Comparison of ENCODE assay signal across 11 cellular contexts in genomic region chr2:190340369-190340768, GRCh38. TPM values are rescaled to one million over a fixed set of nuclear protein-coding genes. Genes with fewer than 3 reads are reported as not detected.
DNase-seq lines count a peak whose midpoint lies in the region; ATAC-seq, FAIRE-seq and TF ChIP-seq lines count a peak whose summit lies in the region.
"Had no signal": no experiment of that assay in that cellular context is flagged by ENCODE, and none has a peak within 500 bp of the region (broad histone marks: within the 10 kb centered on the region; RNA-seq: fewer than 3 reads in every experiment).

No MANE protein-coding gene starts in this region.

- TF ChIP-seq POLR2A in HepG2 (IDR thresholded peaks at IDR 0.05; ENCODE audit: insufficient read depth in 1 of 2, low read depth in 2 of 2, low read length in 2 of 2) (no peak), right lobe of liver (IDR thresholded peaks at IDR 0.05) (no peak), H1 (IDR thresholded peaks at IDR 0.05; ENCODE audit: control extremely low read depth in 1 of 2, low read depth in 2 of 2, low read length in 2 of 2) (no peak), upper lobe of left lung (IDR thresholded peaks at IDR 0.05) (no peak)

- H3K79me1 ChIP-seq in H1 (ENCODE audit: low read depth, low read length), result no peaks in the 10 kb centered on the region

- H3K27ac ChIP-seq in HepG2 (ENCODE audit: extremely low read length, insufficient read depth, low read length) (no peak overlapping the region), right lobe of liver (no peak overlapping the region), H1 (ENCODE audit: low read depth, low read length) (no peak overlapping the region), upper lobe of left lung (no peak overlapping the region)

- H3K9ac ChIP-seq in HepG2 (ENCODE audit: insufficient read depth, low read depth, low read length), result no peak overlapping the region
- no peak overlapping the region for H3K9ac ChIP-seq in H1 (replicated peaks in 1 of 4; ENCODE audit: extremely low read depth in 1 of 4, low read depth in 3 of 4, low read length in 3 of 4)

- no peak for TF ChIP-seq RAD21 in HepG2 (CRISPR knock-in tag; IDR thresholded peaks at IDR 0.05)
- TF ChIP-seq RAD21 in H1 (IDR thresholded peaks at IDR 0.05 in 1 of 2, conservative IDR thresholded peaks at IDR 0.05 in 1 of 2; ENCODE audit: low read depth in 2 of 2, low read length in 2 of 2), result no peak

- no peak overlapping the region for H4K8ac ChIP-seq in H1 (ENCODE audit: extremely low read depth, insufficient read depth, low read length)

- H2BK12ac ChIP-seq in H1 (ENCODE audit: low read depth, low read length), result no peak overlapping the region

- TF ChIP-seq EP300 in HepG2 (IDR thresholded peaks at IDR 0.05; ENCODE audit: low read depth in 2 of 2, low read length in 2 of 2) (no peak), HepG2 (CRISPR knock-in tag; IDR thresholded peaks at IDR 0.05; ENCODE audit: borderline replicate concordance) (no peak), H1 (IDR thresholded peaks at IDR 0.05; ENCODE audit: borderline replicate concordance in 1 of 2, low read depth in 2 of 2, low read length in 2 of 2) (no peak), upper lobe of left lung (IDR thresholded peaks at IDR 0.05) (no peak)

- H3K23me2 ChIP-seq in H1 (ENCODE audit: low read depth, low read length), result peaks cover 10% of the 10 kb centered on the region; the same call in 1 of the 2 replicates

- H2BK5ac ChIP-seq in H1 (ENCODE audit: low read depth, low read length), result no peak overlapping the region

- H3K9me3 ChIP-seq in HepG2 (ENCODE audit: low read length) (no peaks in the 10 kb centered on the region), right lobe of liver (no peaks in the 10 kb centered on the region), H1 (ENCODE audit: insufficient read depth in 2 of 2, low read depth in 1 of 2, low read length in 1 of 2) (no peaks in the 10 kb centered on the region), upper lobe of left lung (no peaks in the 10 kb centered on the region)

- H3K4ac ChIP-seq in H1 (replicated peaks; ENCODE audit: insufficient read length, low read depth, low read length), result no peak overlapping the region

- H3K27me3 ChIP-seq in HepG2 (ENCODE audit: control insufficient read depth in 1 of 2, insufficient read depth in 2 of 2, low read length in 2 of 2), result no peaks in the 10 kb centered on the region
- H3K27me3 ChIP-seq in right lobe of liver, result no peaks in the 10 kb centered on the region
- H3K27me3 ChIP-seq in H1 (replicated peaks in 1 of 4; ENCODE audit: control insufficient read depth in 3 of 4, extremely low read depth in 1 of 4, insufficient read depth in 3 of 4, low read length in 3 of 4), result peaks cover 0 to 15% (median 8%) of the 10 kb centered on the region in 4 experiments; a peak in 5 of 7 replicates
- H3K27me3 ChIP-seq in upper lobe of left lung, result no peaks in the 10 kb centered on the region

- peak; percentile 77 for DNase-seq in HepG2 (ENCODE audit: low spot score)
- DNase-seq in right lobe of liver, result no peak
- DNase-seq in NCI-H460 (ENCODE audit: extremely low read depth, low read depth), result peak; percentile 21
- peak in 1 of 2 experiments; percentile 54 for DNase-seq in H1 (ENCODE audit: low read depth in 1 of 2, low spot score in 2 of 2)
- no peak for DNase-seq in AG20443 (ENCODE audit: low spot score)
- DNase-seq in immature natural killer cell, result no peak
- DNase-seq in T-helper 1 cell, result no peak
- no peak for DNase-seq in upper lobe of left lung
- DNase-seq: naive thymus-derived CD8-positive, alpha-beta T cell; trophoblast cell had no signal

- H3K4me1 Mint-ChIP-seq in immature natural killer cell, result peaks cover 17 to 26% of the 10 kb centered on the region in 2 donors

- TF ChIP-seq CTCF in HepG2 (CRISPR knock-in tag; IDR thresholded peaks at IDR 0.05) (no peak), right lobe of liver (IDR thresholded peaks at IDR 0.05) (no peak), H1 (IDR thresholded peaks at IDR 0.05; ENCODE audit: control extremely low read depth in 1 of 3, insufficient read depth in 1 of 3, low read depth in 1 of 3, low read length in 3 of 3) (no peak), upper lobe of left lung (IDR thresholded peaks at IDR 0.05) (no peak)

- no peaks in the 10 kb centered on the region for H3K9me3 Mint-ChIP-seq in immature natural killer cell
- H3K9me3 Mint-ChIP-seq: naive thymus-derived CD8-positive, alpha-beta T cell had no signal

- H2AFZ ChIP-seq in HepG2 (ENCODE audit: low read length) (no peak overlapping the region), H1 (ENCODE audit: low read length) (no peak overlapping the region)

- H3K23ac ChIP-seq in H1 (ENCODE audit: insufficient read length), result no peak overlapping the region

- peaks cover 67% of the 10 kb centered on the region for H3K4me1 ChIP-seq in HepG2 (ENCODE audit: insufficient read depth, low read length)
- peaks cover 0 to 11% (median 0%) of the 10 kb centered on the region in 4 donors for H3K4me1 ChIP-seq in right lobe of liver
- H3K4me1 ChIP-seq in H1 (replicated peaks in 1 of 4; ENCODE audit: control insufficient read depth in 3 of 4, insufficient read depth in 4 of 4, low read length in 3 of 4), result 0 out of 7 replicates have a peak, but pooled peaks cover 0 to 7% (median 0%) of the 10 kb centered on the region in 4 experiments
- H3K4me1 ChIP-seq in upper lobe of left lung, result peaks cover 0 to 29% (median 14%) of the 10 kb centered on the region in 4 donors

- no peaks in the 10 kb centered on the region for H3K36me3 Mint-ChIP-seq in immature natural killer cell
- H3K36me3 Mint-ChIP-seq: CD14-positive monocyte; naive thymus-derived CD8-positive, alpha-beta T cell had no signal

- CTCF ChIA-PET in HepG2 (lab: Yijun Ruan, JAX; ENCODE audit: low intra/inter-chr PET ratio, low total read pairs) (no interaction called here), H1 (lab: Charles Lee; ENCODE audit: partially characterized antibody) (interaction anchor here (0.6 kb wide), 1 partner anchor 22 kb away, joined by 4 read pairs; no protein-coding TSS in a partner anchor)

- H4K20me1 ChIP-seq in HepG2 (ENCODE audit: insufficient read depth, low read length), result no peaks in the 10 kb centered on the region
- H4K20me1 ChIP-seq in H1 (replicated peaks in 1 of 2; ENCODE audit: control insufficient read depth in 1 of 2, insufficient read depth in 2 of 2, low read length in 2 of 2), result no peaks in the 10 kb centered on the region

- no peak overlapping the region for H4K91ac ChIP-seq in H1 (replicated peaks; ENCODE audit: insufficient read length, low read length)

- peaks cover 0 to 4% (median 2%) of the 10 kb centered on the region in 3 donors for H3K27me3 Mint-ChIP-seq in immature natural killer cell (ENCODE audit: low read depth in 3 of 3)
- H3K27me3 Mint-ChIP-seq: naive thymus-derived CD8-positive, alpha-beta T cell had no signal

- POLR2A ChIA-PET in HepG2 (lab: Yijun Ruan, JAX) (interaction anchor here (1.0 to 1.1 kb wide), 2 partner anchors 13 to 21 kb away, joined by 3 to 8 read pairs; partner anchors contain the start of gene HIBCH), H1 (lab: Charles Lee; ENCODE audit: partially characterized antibody) (interaction anchor here (0.8 kb wide), 1 partner anchor 12 kb away, joined by 3 read pairs; no protein-coding TSS in a partner anchor)

- no peak overlapping the region for H2BK20ac ChIP-seq in H1 (ENCODE audit: low read length)

- no peak overlapping the region for H3K14ac ChIP-seq in H1 (ENCODE audit: insufficient read length)

- H2BK15ac ChIP-seq in H1 (ENCODE audit: low read length), result no peak overlapping the region

- no peak overlapping the region for H3K4me3 Mint-ChIP-seq in immature natural killer cell
- H3K4me3 Mint-ChIP-seq: CD14-positive monocyte; naive thymus-derived CD8-positive, alpha-beta T cell had no signal

- H3K4me2 ChIP-seq in HepG2 (ENCODE audit: low read depth, low read length), result no peak overlapping the region
- no peak overlapping the region for H3K4me2 ChIP-seq in H1 (ENCODE audit: insufficient read depth in 1 of 2, low read depth in 2 of 2, low read length in 2 of 2)

- BruUV-seq in HepG2 (replicated peaks; lab: Mats Ljungman, UMichigan), result no TSS peak

- H2BK120ac ChIP-seq in H1 (replicated peaks; ENCODE audit: low read depth, low read length), result no peak overlapping the region

- H2AK5ac ChIP-seq in H1 (ENCODE audit: low read depth, low read length), result no peak overlapping the region

- H4K5ac ChIP-seq in H1 (ENCODE audit: insufficient read length, low read depth, low read length), result no peak overlapping the region

- FAIRE-seq in HepG2 (lab: Jason Lieb, UNC), result no peak
- peak; percentile 84 for FAIRE-seq in H1 (lab: Jason Lieb, UNC)

- ATAC-seq in HepG2 (no peak), right lobe of liver (no peak), upper lobe of left lung (ENCODE audit: low FRiP score in 2 of 2) (no peak)
- ATAC-seq: naive thymus-derived CD8-positive, alpha-beta T cell had no signal

- in situ Hi-C loops in HepG2 (cut with HindIII; ENCODE audit: extremely low pct_ligation_motif_present, low pct_unique_long_range_greater_than_20kb), result loop anchor here (25.0 kb wide), 1 partner anchor 172 kb away; no protein-coding TSS in a partner anchor

- no peak overlapping the region for H3K4me3 ChIP-seq in HepG2 (replicated peaks in 1 of 3; ENCODE audit: insufficient read depth in 1 of 3, low read depth in 2 of 3, low read length in 3 of 3)
- no peak overlapping the region for H3K4me3 ChIP-seq in right lobe of liver
- H3K4me3 ChIP-seq in H1 (ENCODE audit: extremely low read depth in 1 of 4, insufficient read depth in 2 of 4, low read depth in 3 of 4, low read length in 4 of 4), result no peak overlapping the region
- no peak overlapping the region for H3K4me3 ChIP-seq in upper lobe of left lung

- no peak overlapping the region for H3K18ac ChIP-seq in H1 (ENCODE audit: extremely low read depth, low read length)

- intact Hi-C loops in HepG2 (cut with micrococcal nuclease; ENCODE audit: unreplicated experiment) (loop anchor here (5.0 kb wide), 1 partner anchor 172 kb away; no protein-coding TSS in a partner anchor), right lobe of liver (cut with DNase I) (no loop called here)

- H3K36me3 ChIP-seq in HepG2 (replicated peaks in 1 of 2; ENCODE audit: control insufficient read depth in 1 of 2, insufficient read depth in 2 of 2, low read length in 2 of 2) (no peaks in the 10 kb centered on the region), right lobe of liver (no peaks in the 10 kb centered on the region), H1 (ENCODE audit: control insufficient read depth in 2 of 4, insufficient read depth in 4 of 4, low read length in 3 of 4) (no peaks in the 10 kb centered on the region), upper lobe of left lung (no peaks in the 10 kb centered on the region)

- no peak overlapping the region for H3K56ac ChIP-seq in H1 (replicated peaks; ENCODE audit: insufficient read length, low read depth, low read length)

- 40% methylated on average over 2 of the region's 2 CpGs for WGBS in HepG2 (ENCODE audit: low lambda C conversion rate)
- WGBS in right lobe of liver (ENCODE audit: insufficient coverage, low coverage, low lambda C conversion rate, missing lambda C conversion rate), result 55% methylated on average over 2 of the region's 2 CpGs
- WGBS in H1 (ENCODE audit: extremely low coverage in 1 of 2, insufficient coverage in 1 of 2, insufficient read length in 1 of 2, insufficient replicate concordance in 2 of 2, low coverage in 1 of 2, low lambda C conversion rate in 2 of 2, missing lambda C conversion rate in 1 of 2), 2 experiments, result 43% methylated on average over 2 of the region's 2 CpGs; no CpG with 5 or more reads in 1 of the 2 experiments
- WGBS in upper lobe of left lung, 2 donors, result 60 to 81% methylated on average over 2 of the region's 2 CpGs

- peak overlapping the region in 1 of 6 donors; percentile 55 for H3K27ac Mint-ChIP-seq in immature natural killer cell
- H3K27ac Mint-ChIP-seq: CD14-positive monocyte had no signal

- peaks cover 2% of the 10 kb centered on the region for H3K79me2 ChIP-seq in HepG2 (ENCODE audit: insufficient read depth, low read length)
- no peaks in the 10 kb centered on the region for H3K79me2 ChIP-seq in H1 (ENCODE audit: control insufficient read depth in 1 of 2, insufficient read depth in 2 of 2, low read length in 2 of 2)

RNA-seq across cellular contexts. Expression of gene INPP1, which starts 3.0 kb away (rescaled TPM):
- total RNA-seq in HepG2 (2016; rRNA removed; fragmentation: Illumina TruSeq; extraction: Trizol) (13.3 and 15.2 TPM in 2 replicates), right lobe of liver (10 to 100 TPM; 13.9 to 22.0 (median 14.7) TPM), upper lobe of left lung (10 to 100 TPM; 17.6 to 37.6 (median 26.9) TPM)
- total RNA-seq in HepG2 (2016; cell fraction: cytosol; rRNA removed; fragmentation: Illumina TruSeq; extraction: Trizol; ENCODE audit: low read depth), result 6.0 and 8.5 TPM in 2 replicates
- 11.4 and 14.0 TPM in 2 replicates for total RNA-seq in HepG2 (2016; cell fraction: insoluble cytoplasmic fraction; rRNA removed; fragmentation: Illumina TruSeq; extraction: Trizol)
- total RNA-seq in HepG2 (2016; cell fraction: membrane; rRNA removed; fragmentation: Illumina TruSeq; extraction: Trizol), result 12.0 and 14.5 TPM in 2 replicates
- 6.6 and 8.8 TPM in 2 replicates for total RNA-seq in HepG2 (2016; cell fraction: nucleus; rRNA removed; fragmentation: Illumina TruSeq; extraction: Trizol)
- polyA plus RNA-seq in HepG2 (2011; rRNA removed) (10.0 and 10.5 TPM in 2 replicates), H1 (2011; rRNA removed) (0.83 and 0.88 TPM in 2 replicates), immature natural killer cell (10 to 100 TPM in 2 of 3 donors, 1 to 10 TPM in 1; 7.6 to 19.3 (median 13.4) TPM)
- polyA plus RNA-seq in HepG2 (2011; cell fraction: cytosol; rRNA removed), result 5.7 and 7.3 TPM in 2 replicates
- 10.0 and 11.1 TPM in 2 replicates for polyA plus RNA-seq in HepG2 (2011; cell fraction: nucleus; rRNA removed)
- polyA plus RNA-seq in HepG2 (2012), result 23.9 and 28.9 TPM in 2 replicates
- polyA plus RNA-seq in HepG2 (2016; cell fraction: cytosol; fragmentation: Illumina TruSeq; extraction: Trizol; ENCODE audit: low read depth), result 7.9 and 9.4 TPM in 2 replicates
- 18.0 and 18.7 TPM in 2 replicates for polyA plus RNA-seq in HepG2 (2016; cell fraction: insoluble cytoplasmic fraction; fragmentation: Illumina TruSeq; extraction: Trizol; ENCODE audit: low read depth)
- polyA plus RNA-seq in HepG2 (2016; cell fraction: membrane; fragmentation: Illumina TruSeq; extraction: Trizol; ENCODE audit: low read depth), result 12.1 and 13.1 TPM in 2 replicates
- polyA plus RNA-seq in HepG2 (2016; cell fraction: nucleus; fragmentation: Illumina TruSeq; extraction: Trizol; ENCODE audit: insufficient read depth, low read depth), result 22.8 and 23.1 TPM in 2 replicates
- polyA minus RNA-seq in HepG2 (2011; rRNA and poly(A)+ RNA removed; ENCODE audit: low replicate concordance), result 4.8 and 5.3 TPM in 2 replicates
- 8.2 and 11.3 TPM in 2 replicates for polyA minus RNA-seq in HepG2 (2011; cell fraction: cytosol; rRNA and poly(A)+ RNA removed)
- 8.2 and 8.7 TPM in 2 replicates for polyA minus RNA-seq in HepG2 (2011; cell fraction: nucleus; rRNA and poly(A)+ RNA removed)
- 12.0 and 12.6 TPM in 2 replicates for total RNA-seq in NCI-H460 (2014; rRNA removed; shearing (Covaris generic))
- polyA plus RNA-seq in NCI-H460 (2014; cell fraction: nucleus; rRNA removed), result 2.2 and 6.6 TPM in 2 replicates
- 2.5 and 3.0 TPM in 2 replicates for total RNA-seq in H1 (2021; fragmentation: NEBNext Ultra II Directional; extraction: Animal tissue kit (Norgen Biotek cat#: 25700))
- 0.93 TPM for polyA plus RNA-seq in H1 (2011; cell fraction: cytosol; rRNA removed)
- polyA plus RNA-seq in H1 (2011; cell fraction: nucleus; rRNA removed), result 1.1 TPM
- polyA plus RNA-seq in H1 (2012, experiment 1 of 2), result 1.6 to 3.0 TPM (median 2.2 TPM) in 4 replicates
- 2.0 TPM for polyA plus RNA-seq in H1 (2012, experiment 2 of 2)
- 2.5 TPM for polyA plus RNA-seq in H1 (2013, experiment 1 of 2)
- polyA plus RNA-seq in H1 (2013, experiment 2 of 2), result 2.0 TPM
- polyA minus RNA-seq in H1 (2011; rRNA and poly(A)+ RNA removed), result 0.88 and 0.91 TPM in 2 replicates
- 1.4 TPM for polyA minus RNA-seq in H1 (2011; cell fraction: cytosol; rRNA and poly(A)+ RNA removed)
- 2.0 TPM for polyA minus RNA-seq in H1 (2011; cell fraction: nucleus; rRNA and poly(A)+ RNA removed)

RNA-seq across cellular contexts. Expression of gene HIBCH, which starts 20.7 kb away (rescaled TPM):
- total RNA-seq in HepG2 (2016; rRNA removed; fragmentation: Illumina TruSeq; extraction: Trizol) (49.5 and 67.0 TPM in 2 replicates), right lobe of liver (10 to 100 TPM; 20.1 to 93.6 (median 53.6) TPM), upper lobe of left lung (10 to 100 TPM; 10.1 to 24.2 (median 14.7) TPM)
- total RNA-seq in HepG2 (2016; cell fraction: cytosol; rRNA removed; fragmentation: Illumina TruSeq; extraction: Trizol; ENCODE audit: low read depth), result 9.9 and 10.7 TPM in 2 replicates
- total RNA-seq in HepG2 (2016; cell fraction: insoluble cytoplasmic fraction; rRNA removed; fragmentation: Illumina TruSeq; extraction: Trizol), result 46.9 and 68.2 TPM in 2 replicates
- total RNA-seq in HepG2 (2016; cell fraction: membrane; rRNA removed; fragmentation: Illumina TruSeq; extraction: Trizol), result 11.0 and 12.8 TPM in 2 replicates
- total RNA-seq in HepG2 (2016; cell fraction: nucleus; rRNA removed; fragmentation: Illumina TruSeq; extraction: Trizol), result 64.0 and 64.7 TPM in 2 replicates
- polyA plus RNA-seq in HepG2 (2011; rRNA removed) (17.8 and 18.8 TPM in 2 replicates), H1 (2011; rRNA removed) (4.7 and 7.5 TPM in 2 replicates), immature natural killer cell (10 to 100 TPM; 15.2 to 26.8 (median 21.4) TPM)
- polyA plus RNA-seq in HepG2 (2011; cell fraction: cytosol; rRNA removed), result 6.4 and 8.3 TPM in 2 replicates
- 14.6 and 25.8 TPM in 2 replicates for polyA plus RNA-seq in HepG2 (2011; cell fraction: nucleus; rRNA removed)
- polyA plus RNA-seq in HepG2 (2012), result 27.5 and 40.7 TPM in 2 replicates
- polyA plus RNA-seq in HepG2 (2016; cell fraction: cytosol; fragmentation: Illumina TruSeq; extraction: Trizol; ENCODE audit: low read depth), result 6.9 and 7.7 TPM in 2 replicates
- 63.7 and 68.2 TPM in 2 replicates for polyA plus RNA-seq in HepG2 (2016; cell fraction: insoluble cytoplasmic fraction; fragmentation: Illumina TruSeq; extraction: Trizol; ENCODE audit: low read depth)
- polyA plus RNA-seq in HepG2 (2016; cell fraction: membrane; fragmentation: Illumina TruSeq; extraction: Trizol; ENCODE audit: low read depth), result 9.3 and 9.4 TPM in 2 replicates
- polyA plus RNA-seq in HepG2 (2016; cell fraction: nucleus; fragmentation: Illumina TruSeq; extraction: Trizol; ENCODE audit: insufficient read depth, low read depth), result 45.2 and 47.6 TPM in 2 replicates
- 6.3 and 18.5 TPM in 2 replicates for polyA minus RNA-seq in HepG2 (2011; rRNA and poly(A)+ RNA removed; ENCODE audit: low replicate concordance)
- polyA minus RNA-seq in HepG2 (2011; cell fraction: cytosol; rRNA and poly(A)+ RNA removed), result 8.9 and 9.9 TPM in 2 replicates
- 88.3 and 98.2 TPM in 2 replicates for polyA minus RNA-seq in HepG2 (2011; cell fraction: nucleus; rRNA and poly(A)+ RNA removed)
- total RNA-seq in NCI-H460 (2014; rRNA removed; shearing (Covaris generic)), result 10.0 and 12.4 TPM in 2 replicates
- 15.9 and 17.7 TPM in 2 replicates for polyA plus RNA-seq in NCI-H460 (2014; cell fraction: nucleus; rRNA removed)
- 30.7 and 31.8 TPM in 2 replicates for total RNA-seq in H1 (2021; fragmentation: NEBNext Ultra II Directional; extraction: Animal tissue kit (Norgen Biotek cat#: 25700))
- polyA plus RNA-seq in H1 (2011; cell fraction: cytosol; rRNA removed), result 14.7 TPM
- 9.6 TPM for polyA plus RNA-seq in H1 (2011; cell fraction: nucleus; rRNA removed)
- polyA plus RNA-seq in H1 (2012, experiment 1 of 2), result 18.3 to 37.6 TPM (median 20.5 TPM) in 4 replicates
- polyA plus RNA-seq in H1 (2012, experiment 2 of 2), result 2.6 TPM
- 24.0 TPM for polyA plus RNA-seq in H1 (2013, experiment 1 of 2)
- 21.8 TPM for polyA plus RNA-seq in H1 (2013, experiment 2 of 2)
- 16.2 and 16.7 TPM in 2 replicates for polyA minus RNA-seq in H1 (2011; rRNA and poly(A)+ RNA removed)
- 11.8 TPM for polyA minus RNA-seq in H1 (2011; cell fraction: cytosol; rRNA and poly(A)+ RNA removed)
- 44.2 TPM for polyA minus RNA-seq in H1 (2011; cell fraction: nucleus; rRNA and poly(A)+ RNA removed)

Comparison
In these comparisons a context has a peak if more than half of its experiments do, and no peak if none do; other contexts are left out.
1. DNase-seq: peak in HepG2 (single experiment) and NCI-H460 (single experiment); none in right lobe of liver (0 of 3), AG20443 (single experiment), immature natural killer cell (0 of 3), T-helper 1 cell (0 of 5) and upper lobe of left lung (0 of 2).
2. Of the 41 proteins assayed by ChIP-seq in both HepG2 and H1: peak only in HepG2: none; only in H1: TAF1; in both: none; in neither: 40.